10 cellular contexts compared by ENCODE assay signal in the genomic region with DNA sequence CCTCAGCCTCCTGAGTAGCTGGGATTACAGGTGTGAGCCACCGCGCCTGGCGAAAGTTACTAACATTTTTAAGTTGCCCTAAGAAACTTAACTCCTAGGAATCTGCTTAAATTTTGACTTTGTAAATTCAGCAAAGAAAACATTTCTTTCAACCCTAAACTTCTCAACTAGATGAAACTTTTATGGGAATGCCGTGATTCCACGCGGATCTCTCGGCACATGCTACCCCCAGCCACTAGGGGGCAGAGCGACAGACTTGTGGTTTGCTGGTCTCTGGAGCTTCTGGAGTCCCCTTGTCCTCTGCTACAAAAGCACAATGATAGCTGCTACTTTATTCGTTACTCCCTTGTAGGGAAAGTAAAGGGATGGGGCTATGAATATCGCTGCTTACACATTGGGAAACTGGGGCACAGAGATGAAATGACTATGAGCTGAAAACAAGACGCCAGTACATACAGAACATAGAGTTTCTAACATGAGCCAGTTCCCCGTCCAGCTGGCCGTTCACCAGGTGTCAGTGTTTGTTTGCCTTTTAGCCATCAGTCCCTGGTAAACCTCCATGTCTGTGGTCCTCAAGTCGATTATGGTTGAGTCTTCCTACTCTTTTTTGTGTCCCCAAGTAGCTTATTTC.
DNase-seq lines count a peak whose midpoint lies in the region; ATAC-seq and TF ChIP-seq lines count a peak whose summit lies in the region.
"Had no signal": no experiment of that assay in that cellular context is flagged by ENCODE, and none has a peak within 500 bp of the region (broad histone marks: within the 10 kb centered on the region; RNA-seq: fewer than 3 reads in every experiment).

No MANE protein-coding gene starts in this region.

- H3K27ac Mint-ChIP-seq in chondrocyte (ENCODE audit: unreplicated experiment), result no peak overlapping the region
- H3K27ac Mint-ChIP-seq: naive B cell had no signal

- peaks cover 3% of the 10 kb centered on the region for H3K4me1 Mint-ChIP-seq in chondrocyte (ENCODE audit: low read depth)
- H3K4me1 Mint-ChIP-seq: naive B cell had no signal

- H3K4me2 ChIP-seq in osteoblast (ENCODE audit: insufficient read depth, low read length), result no peak overlapping the region

- H3K27me3 ChIP-seq in osteoblast (ENCODE audit: insufficient read depth, low read length) (no peaks in the 10 kb centered on the region), adrenal gland (no peaks in the 10 kb centered on the region)

- no peaks in the 10 kb centered on the region for H4K20me1 ChIP-seq in osteoblast (ENCODE audit: insufficient read depth, low read length)

- H3K36me3 ChIP-seq in osteoblast (ENCODE audit: insufficient read depth, low read length) (no peaks in the 10 kb centered on the region), adrenal gland (replicated peaks in 1 of 2) (no peaks in the 10 kb centered on the region)

- H3K4me1 ChIP-seq in osteoblast (ENCODE audit: insufficient read depth, low read length) (no peaks in the 10 kb centered on the region), adrenal gland (replicated peaks in 1 of 2) (peaks cover 15 to 33% of the 10 kb centered on the region in 2 donors)

- no peaks in the 10 kb centered on the region for H3K27me3 Mint-ChIP-seq in chondrocyte (ENCODE audit: low read depth)

- TF ChIP-seq CTCF in GM12864 (IDR thresholded peaks at IDR 0.05; ENCODE audit: low read depth, low read length, missing control alignments) (peak; percentile 56), chondrocyte (IDR thresholded peaks at IDR 0.05) (peak; percentile 73), osteoblast (IDR thresholded peaks at IDR 0.05; ENCODE audit: extremely low read depth, low read depth, low read length) (peak; percentile 67), adrenal gland (IDR thresholded peaks at IDR 0.05) (peak in 3 of 6 experiments; percentile 22 to 37 (median 29))

- DNase-seq in GM12864 (ENCODE audit: low read depth) (no peak), LHCN-M2 (ENCODE audit: low read depth) (peak; percentile 36), chondrocyte (ENCODE audit: low spot score) (no peak), osteoblast (ENCODE audit: insufficient read length, low spot score, missing footprints) (peak; percentile 79), C1 segment of cervical spinal cord (lab: John Stamatoyannopoulos, UW) (no peak), adrenal gland (no peak)
- DNase-seq: naive B cell, NCI-H1105 treated with DMSO at 0.1 percent for 48 hours had no signal

- H3K9me3 Mint-ChIP-seq in chondrocyte (ENCODE audit: low read depth), result peaks cover 7% of the 10 kb centered on the region

- peaks cover 2% of the 10 kb centered on the region for H3K36me3 Mint-ChIP-seq in chondrocyte (ENCODE audit: low read depth)
- H3K36me3 Mint-ChIP-seq: naive B cell had no signal

- no peak overlapping the region for H2AFZ ChIP-seq in osteoblast (ENCODE audit: low read length)

- H3K4me3 Mint-ChIP-seq in chondrocyte (ENCODE audit: unreplicated experiment), result no peak overlapping the region
- H3K4me3 Mint-ChIP-seq: naive B cell had no signal

- H3K9me3 ChIP-seq in osteoblast (ENCODE audit: low read depth, low read length) (no peaks in the 10 kb centered on the region), adrenal gland (replicated peaks in 1 of 3) (no peaks in the 10 kb centered on the region)

- no peak for ATAC-seq in GM19351 (IDR thresholded peaks at IDR 0.05; ENCODE audit: unreplicated experiment)
- no peak for ATAC-seq in GM21526 (IDR thresholded peaks at IDR 0.05; ENCODE audit: low FRiP score, unreplicated experiment)

- WGBS in adrenal gland, 4 donors, result 89 to 93% (median 93%) methylated on average over 14 of the region's 14 CpGs

- TF ChIP-seq POLR2A in adrenal gland (IDR thresholded peaks at IDR 0.05), result no peak

- no peaks in the 10 kb centered on the region for H3K79me2 ChIP-seq in osteoblast (ENCODE audit: insufficient read depth, low read length)

- intact Hi-C loops in adrenal gland (cut with DNase I), result no loop called here

- H3K27ac ChIP-seq in osteoblast (ENCODE audit: low read depth, low read length), result no peak overlapping the region
- no peak overlapping the region for H3K27ac ChIP-seq in adrenal gland

- H3K4me3 ChIP-seq in GM12864 (ENCODE audit: low read depth, low read length), result no peak overlapping the region
- H3K4me3 ChIP-seq in osteoblast (ENCODE audit: insufficient read depth, low read length), result no peak overlapping the region
- H3K4me3 ChIP-seq in adrenal gland, result no peak overlapping the region

Comparison
In these comparisons a context has a peak if more than half of its experiments do, and no peak if none do; other contexts are left out.
1. DNase-seq: peak in LHCN-M2 (single experiment) and osteoblast (single experiment); none in GM12864 (single experiment), chondrocyte (single experiment), C1 segment of cervical spinal cord (0 of 14) and adrenal gland (0 of 7).